Comparison of ENCODE assay signal across 23 cellular contexts in genomic region chr12:111624540-111624939, GRCh38.
DNase-seq lines count a peak whose midpoint lies in the region; ATAC-seq and TF ChIP-seq lines count a peak whose summit lies in the region.
"Had no signal": no experiment of that assay in that cellular context is flagged by ENCODE, and none has a peak within 500 bp of the region (broad histone marks: within the 10 kb centered on the region; RNA-seq: fewer than 3 reads in every experiment).

No MANE protein-coding gene starts in this region.

- no peaks in the 10 kb centered on the region for H3K9me3 Mint-ChIP-seq in nephron progenitor cell
- H3K9me3 Mint-ChIP-seq: activated CD4-positive, alpha-beta memory T cell treated with anti-CD3 and anti-CD28 coated beads, Interleukin-2, amount 10 ng/mL, durations not matched to agents 7 days and 5 days; mesothelial cell of epicardium; natural killer cell had no signal

- H3K4me1 Mint-ChIP-seq in nephron progenitor cell = no peaks in the 10 kb centered on the region
- H3K4me1 Mint-ChIP-seq: activated CD4-positive, alpha-beta memory T cell treated with anti-CD3 and anti-CD28 coated beads, Interleukin-2, amount 10 ng/mL, durations not matched to agents 7 days and 5 days; brain; mesothelial cell of epicardium; natural killer cell had no signal

- ATAC-seq in HG03571 (IDR thresholded peaks at IDR 0.05; ENCODE audit: unreplicated experiment) (no peak), HG03521 (IDR thresholded peaks at IDR 0.05; ENCODE audit: unreplicated experiment) (no peak)
- ATAC-seq: activated CD4-positive, CD25-positive, alpha-beta regulatory T cell treated with anti-CD3 and anti-CD28 coated beads, Interleukin-2, amount 50 U/mL, for 24 hours; natural killer cell had no signal

- no peak overlapping the region for H3K4me3 ChIP-seq in LNCaP clone FGC (ENCODE audit: low read depth, low read length)
- no peak overlapping the region for H3K4me3 ChIP-seq in epithelial cell of esophagus (ENCODE audit: low read length)
- H3K4me3 ChIP-seq: colonic mucosa, sigmoid colon, uterus had no signal

- peaks cover 10% of the 10 kb centered on the region for H3K27me3 Mint-ChIP-seq in nephron progenitor cell (ENCODE audit: low read depth, poor library complexity)
- H3K27me3 Mint-ChIP-seq: brain had no signal

- peaks cover 6% of the 10 kb centered on the region for H3K36me3 Mint-ChIP-seq in nephron progenitor cell (ENCODE audit: low read depth)
- H3K36me3 Mint-ChIP-seq: brain, mesothelial cell of epicardium, natural killer cell had no signal

- no peak for TF ChIP-seq CTCF in LNCaP clone FGC (IDR thresholded peaks at IDR 0.05; ENCODE audit: control insufficient read depth, extremely low read depth, insufficient read depth)
- TF ChIP-seq CTCF in epithelial cell of esophagus (IDR thresholded peaks at IDR 0.05; ENCODE audit: insufficient read depth, low read depth, low read length, missing control alignments) = no peak
- TF ChIP-seq CTCF in nephron progenitor cell (IDR thresholded peaks at IDR 0.05) = no peak

- H3K4me3 Mint-ChIP-seq in nephron progenitor cell = no peak overlapping the region
- H3K4me3 Mint-ChIP-seq: activated CD4-positive, alpha-beta memory T cell treated with anti-CD3 and anti-CD28 coated beads, Interleukin-2, amount 10 ng/mL, durations not matched to agents 7 days and 5 days; brain; mesothelial cell of epicardium; natural killer cell had no signal

- peak overlapping the region; percentile 58 for H3K27ac Mint-ChIP-seq in nephron progenitor cell
- H3K27ac Mint-ChIP-seq: activated CD4-positive, alpha-beta memory T cell treated with anti-CD3 and anti-CD28 coated beads, Interleukin-2, amount 10 ng/mL, durations not matched to agents 7 days and 5 days; brain; mesothelial cell of epicardium; natural killer cell had no signal

- DNase-seq in DMS53 treated with DMSO at 0.1 percent for 48 hours (lab: John Stamatoyannopoulos, UW; ENCODE audit: unreplicated experiment) (peak; percentile 26), LNCaP clone FGC (ENCODE audit: low read depth) (peak; percentile 23), epithelial cell of esophagus (ENCODE audit: low read depth) (peak; percentile 95), nephron progenitor cell (no peak), activated gamma-delta T cell treated with Interleukin-2 at 50 U/mL for 16 hours (no peak), NCI-H526 treated with DMSO at 0.1 percent for 48 hours (lab: John Stamatoyannopoulos, UW) (no peak)
- DNase-seq: activated CD4-positive, alpha-beta memory T cell treated with anti-CD3 and anti-CD28 coated beads, Interleukin-2, amount 10 ng/mL, durations not matched to agents 7 days and 5 days; activated gamma-delta T cell; colonic mucosa; DMS 273 treated with DMSO at 0.1 percent for 48 hours; GF-D8; glutamatergic neuron; natural killer cell; NCI-H1436 treated with DMSO at 0.1 percent for 48 hours; NCI-H524 treated with DMSO at 0.1 percent for 48 hours; SHP77; sigmoid colon; uterus had no signal

Comparison
In these comparisons a context has a peak if more than half of its experiments do, and no peak if none do; other contexts are left out.
1. DNase-seq: peak in DMS53 treated with DMSO at 0.1 percent for 48 hours (single experiment), LNCaP clone FGC (single experiment) and epithelial cell of esophagus (single experiment); none in nephron progenitor cell (single experiment), activated gamma-delta T cell treated with Interleukin-2 at 50 U/mL for 16 hours (single experiment) and NCI-H526 treated with DMSO at 0.1 percent for 48 hours (single experiment).